In genomic region chr14:20327005-20327869, GRCh38 we compare ENCODE assay signal across 8 cellular contexts. TPM values are rescaled to one million over a fixed set of nuclear protein-coding genes. Genes with fewer than 3 reads are reported as not detected.
DNase-seq lines count a peak whose midpoint lies in the region; ATAC-seq, FAIRE-seq and TF ChIP-seq lines count a peak whose summit lies in the region.

No MANE protein-coding gene starts in this region.

- peaks cover 5 to 9% of the 10 kb centered on the region in 2 experiments for H4K20me1 ChIP-seq in H1 (replicated peaks in 1 of 2; ENCODE audit: control insufficient read depth in 1 of 2, insufficient read depth in 2 of 2, low read length in 2 of 2)

- no peaks in the 10 kb centered on the region for H3K9me3 Mint-ChIP-seq in mesothelial cell of epicardium

- no peaks in the 10 kb centered on the region for H3K79me1 ChIP-seq in H1 (ENCODE audit: low read depth, low read length)

- H2BK20ac ChIP-seq in H1 (ENCODE audit: low read length), result no peak overlapping the region

- peaks cover 20% of the 10 kb centered on the region for H3K4me1 Mint-ChIP-seq in mesothelial cell of epicardium

- POLR2A ChIA-PET in H1 (lab: Charles Lee; ENCODE audit: partially characterized antibody), result interaction anchor here (0.6 to 10.1 kb wide), 10 partner anchors 10 to 148 kb away, joined by 3 to 215 read pairs (median 7); partner anchors contain the start of genes APEX1, OSGEP, PARP2 and TTC5

- H3K27ac ChIP-seq in H1 (ENCODE audit: low read depth, low read length), result no peak overlapping the region

- peak in 2 of 3 experiments; percentile 20 to 62; a peak in 2 of 4 replicates for TF ChIP-seq CTCF in H1 (IDR thresholded peaks at IDR 0.05; ENCODE audit: control extremely low read depth in 1 of 3, insufficient read depth in 1 of 3, low read depth in 1 of 3, low read length in 3 of 3)
- peak; percentile 84 for TF ChIP-seq CTCF in mesothelial cell of epicardium (IDR thresholded peaks at IDR 0.05; ENCODE audit: unreplicated experiment)

- H3K27me3 Mint-ChIP-seq in mesothelial cell of epicardium (ENCODE audit: low read depth), result no peaks in the 10 kb centered on the region

- H4K5ac ChIP-seq in H1 (ENCODE audit: insufficient read length, low read depth, low read length), result no peak overlapping the region

- no peaks in the 10 kb centered on the region for H3K27me3 ChIP-seq in H1 (replicated peaks in 1 of 4; ENCODE audit: control insufficient read depth in 3 of 4, extremely low read depth in 1 of 4, insufficient read depth in 3 of 4, low read length in 3 of 4)

- H3K4ac ChIP-seq in H1 (replicated peaks; ENCODE audit: insufficient read length, low read depth, low read length), result no peak overlapping the region

- DNase-seq in COLO829 (ENCODE audit: low spot score) (peak; percentile 69), GM19239 (ENCODE audit: insufficient read length, low spot score) (peak; percentile 30), NCI-H1092 (lab: John Stamatoyannopoulos, UW) (peak; percentile 67), H1 (ENCODE audit: low read depth in 1 of 2, low spot score in 2 of 2) (no peak), mesothelial cell of epicardium (ENCODE audit: low spot score in 2 of 2, unreplicated experiment in 2 of 2) (no peak), GOT3 (lab: John Stamatoyannopoulos, UW) (no peak)
- DNase-seq in activated CD4-positive, alpha-beta T cell treated with anti-CD3 and anti-CD28 coated beads, Interleukin-2, amount 50 U/mL, for 48 hours, result no peak

- 89% methylated on average over 8 of the region's 8 CpGs; no CpG with 5 or more reads in 1 of the 2 experiments for WGBS in H1 (ENCODE audit: extremely low coverage in 1 of 2, insufficient coverage in 1 of 2, insufficient read length in 1 of 2, insufficient replicate concordance in 2 of 2, low coverage in 1 of 2, low lambda C conversion rate in 2 of 2, missing lambda C conversion rate in 1 of 2), 2 experiments

- H2BK120ac ChIP-seq in H1 (replicated peaks; ENCODE audit: low read depth, low read length), result no peak overlapping the region

- H3K4me3 Mint-ChIP-seq in mesothelial cell of epicardium, result no peak overlapping the region

- no peak overlapping the region for H2BK12ac ChIP-seq in H1 (ENCODE audit: low read depth, low read length)

- no peak overlapping the region for H3K4me3 ChIP-seq in H1 (ENCODE audit: extremely low read depth in 1 of 4, insufficient read depth in 2 of 4, low read depth in 3 of 4, low read length in 4 of 4)

- ATAC-seq in SK-N-SH treated with all-trans-retinoic acid at 6 μM for 48 hours, result peak; percentile 66

- H2BK15ac ChIP-seq in H1 (ENCODE audit: low read length), result no peak overlapping the region

- TF ChIP-seq EP300 in H1 (IDR thresholded peaks at IDR 0.05; ENCODE audit: borderline replicate concordance in 1 of 2, low read depth in 2 of 2, low read length in 2 of 2), result no peak

- peak overlapping the region; percentile 71 for H3K27ac Mint-ChIP-seq in mesothelial cell of epicardium

- peak in 1 of 2 experiments; percentile 37; a peak in 1 of 3 replicates for TF ChIP-seq POLR2A in H1 (IDR thresholded peaks at IDR 0.05; ENCODE audit: control extremely low read depth in 1 of 2, low read depth in 2 of 2, low read length in 2 of 2)

- CTCF ChIA-PET in H1 (lab: Charles Lee; ENCODE audit: partially characterized antibody), result interaction anchor here (0.7 to 2.5 kb wide), 21 partner anchors 10 to 286 kb away, joined by 3 to 25 read pairs (median 4); partner anchors contain the start of genes APEX1 and PARP2

- no peak overlapping the region for H3K14ac ChIP-seq in H1 (ENCODE audit: insufficient read length)

- no peaks in the 10 kb centered on the region for H3K9me3 ChIP-seq in H1 (ENCODE audit: insufficient read depth in 2 of 2, low read depth in 1 of 2, low read length in 1 of 2)

- peaks cover 15 to 56% (median 43%) of the 10 kb centered on the region in 4 experiments for H3K36me3 ChIP-seq in H1 (ENCODE audit: control insufficient read depth in 2 of 4, insufficient read depth in 4 of 4, low read length in 3 of 4)

- no peak overlapping the region for H3K18ac ChIP-seq in H1 (ENCODE audit: extremely low read depth, low read length)

- H3K9ac ChIP-seq in H1 (replicated peaks in 1 of 4; ENCODE audit: extremely low read depth in 1 of 4, low read depth in 3 of 4, low read length in 3 of 4), result no peak overlapping the region

- FAIRE-seq in GM19239 (lab: Jason Lieb, UNC), result peak; percentile 84
- peak; percentile 93 for FAIRE-seq in H1 (lab: Jason Lieb, UNC)

- H3K23me2 ChIP-seq in H1 (ENCODE audit: low read depth, low read length), result 0 out of 2 replicates have a peak, but pooled peaks cover 2% of the 10 kb centered on the region

- H3K36me3 Mint-ChIP-seq in mesothelial cell of epicardium, result peaks cover 17% of the 10 kb centered on the region

- H4K91ac ChIP-seq in H1 (replicated peaks; ENCODE audit: insufficient read length, low read length), result no peak overlapping the region

- H3K23ac ChIP-seq in H1 (ENCODE audit: insufficient read length), result no peak overlapping the region

- H3K79me2 ChIP-seq in H1 (ENCODE audit: control insufficient read depth in 1 of 2, insufficient read depth in 2 of 2, low read length in 2 of 2), result peaks cover 16 to 85% of the 10 kb centered on the region in 2 experiments; a peak in 3 of 4 replicates

- no peak overlapping the region for H3K4me2 ChIP-seq in H1 (ENCODE audit: insufficient read depth in 1 of 2, low read depth in 2 of 2, low read length in 2 of 2)

- no peak overlapping the region for H3K56ac ChIP-seq in H1 (replicated peaks; ENCODE audit: insufficient read length, low read depth, low read length)

- no peak overlapping the region for H4K8ac ChIP-seq in H1 (ENCODE audit: extremely low read depth, insufficient read depth, low read length)

- H2AK5ac ChIP-seq in H1 (ENCODE audit: low read depth, low read length), result no peak overlapping the region

- H2BK5ac ChIP-seq in H1 (ENCODE audit: low read depth, low read length), result no peak overlapping the region

- H3K4me1 ChIP-seq in H1 (replicated peaks in 1 of 4; ENCODE audit: control insufficient read depth in 3 of 4, insufficient read depth in 4 of 4, low read length in 3 of 4), result peaks cover 0 to 3% (median 0%) of the 10 kb centered on the region in 4 experiments; a peak in 3 of 7 replicates

- H2AFZ ChIP-seq in H1 (ENCODE audit: low read length), result no peak overlapping the region

- TF ChIP-seq RAD21 in H1 (IDR thresholded peaks at IDR 0.05 in 1 of 2, conservative IDR thresholded peaks at IDR 0.05 in 1 of 2; ENCODE audit: low read depth in 2 of 2, low read length in 2 of 2), result peak; percentile 53 to 57

TF ChIP-seq in SK-N-SH treated with all-trans-retinoic acid at 6 μM for 48 hours, 23 proteins besides CTCF, POLR2A, EP300 and RAD21 (continues in another document):
- TF ChIP-seq ZC3H10 (CRISPR knock-in tag; IDR thresholded peaks at IDR 0.05) (no peak), ZFP3 (CRISPR knock-in tag; IDR thresholded peaks at IDR 0.05) (no peak), ARNTL (CRISPR knock-in tag; IDR thresholded peaks at IDR 0.05; ENCODE audit: borderline replicate concordance, low read depth) (no peak)

TF ChIP-seq in H1, 55 proteins besides CTCF, POLR2A, EP300 and RAD21:
- no peak for TF ChIP-seq TAF1 (IDR thresholded peaks at IDR 0.05; ENCODE audit: low read depth, low read length)
- no peak for TF ChIP-seq RBBP5 (IDR thresholded peaks at IDR 0.05; ENCODE audit: borderline replicate concordance, low read depth, low read length)
- TF ChIP-seq JUND (IDR thresholded peaks at IDR 0.05; ENCODE audit: low read length), result no peak
- TF ChIP-seq CHD1 (IDR thresholded peaks at IDR 0.05; ENCODE audit: low read depth, low read length), result no peak
- TF ChIP-seq SAP30 (IDR thresholded peaks at IDR 0.05; ENCODE audit: insufficient read depth, insufficient replicate concordance, low read length), result no peak
TF ChIP-seq in H1: peak in this region for 0.

RNA-seq across cellular contexts. Expression of gene CCNB1IP1, which starts 5.8 kb away (rescaled TPM):
- total RNA-seq in H1 (2021; fragmentation: NEBNext Ultra II Directional; extraction: Animal tissue kit (Norgen Biotek cat#: 25700)), result 156 and 173 TPM in 2 replicates
- polyA plus RNA-seq in H1 (2011; rRNA removed), result 180 and 277 TPM in 2 replicates
- polyA plus RNA-seq in H1 (2011; cell fraction: cytosol; rRNA removed), result 237 TPM
- 78.5 TPM for polyA plus RNA-seq in H1 (2011; cell fraction: nucleus; rRNA removed)
- polyA plus RNA-seq in H1 (2012, experiment 1 of 2), result 150 to 356 TPM (median 172 TPM) in 4 replicates
- polyA plus RNA-seq in H1 (2012, experiment 2 of 2), result 61.9 TPM
- polyA plus RNA-seq in H1 (2013, experiment 1 of 2), result 174 TPM
- polyA plus RNA-seq in H1 (2013, experiment 2 of 2), result 170 TPM
- 213 and 223 TPM in 2 replicates for polyA minus RNA-seq in H1 (2011; rRNA and poly(A)+ RNA removed)
- polyA minus RNA-seq in H1 (2011; cell fraction: cytosol; rRNA and poly(A)+ RNA removed), result 99.5 TPM
- 119 TPM for polyA minus RNA-seq in H1 (2011; cell fraction: nucleus; rRNA and poly(A)+ RNA removed)
- 104 to 112 TPM (median 109 TPM) in 3 replicates for total RNA-seq in mesothelial cell of epicardium

RNA-seq across cellular contexts. Expression of gene PARP2, which starts 16.2 kb away (rescaled TPM):
- total RNA-seq in H1 (2021; fragmentation: NEBNext Ultra II Directional; extraction: Animal tissue kit (Norgen Biotek cat#: 25700)), result 41.7 and 42.9 TPM in 2 replicates
- polyA plus RNA-seq in H1 (2011; rRNA removed), result 14.8 and 27.7 TPM in 2 replicates
- 28.0 TPM for polyA plus RNA-seq in H1 (2011; cell fraction: cytosol; rRNA removed)
- 17.3 TPM for polyA plus RNA-seq in H1 (2011; cell fraction: nucleus; rRNA removed)
- 35.2 to 52.0 TPM (median 39.6 TPM) in 4 replicates for polyA plus RNA-seq in H1 (2012, experiment 1 of 2)
- 5.5 TPM for polyA plus RNA-seq in H1 (2012, experiment 2 of 2)
- 26.4 TPM for polyA plus RNA-seq in H1 (2013, experiment 1 of 2)
- 25.2 TPM for polyA plus RNA-seq in H1 (2013, experiment 2 of 2)
- polyA minus RNA-seq in H1 (2011; rRNA and poly(A)+ RNA removed), result 14.5 and 20.9 TPM in 2 replicates
- 11.4 TPM for polyA minus RNA-seq in H1 (2011; cell fraction: cytosol; rRNA and poly(A)+ RNA removed)
- 16.0 TPM for polyA minus RNA-seq in H1 (2011; cell fraction: nucleus; rRNA and poly(A)+ RNA removed)
- total RNA-seq in mesothelial cell of epicardium, result 35.1 to 40.9 TPM (median 38.6 TPM) in 3 replicates

RNA-seq across cellular contexts. Expression of gene TTC5, which starts 21.5 kb away (rescaled TPM):
- total RNA-seq in H1 (2021; fragmentation: NEBNext Ultra II Directional; extraction: Animal tissue kit (Norgen Biotek cat#: 25700)), result 18.0 and 20.7 TPM in 2 replicates
- 6.4 and 9.1 TPM in 2 replicates for polyA plus RNA-seq in H1 (2011; rRNA removed)
- 8.1 TPM for polyA plus RNA-seq in H1 (2011; cell fraction: cytosol; rRNA removed)
- 8.2 TPM for polyA plus RNA-seq in H1 (2011; cell fraction: nucleus; rRNA removed)
- 11.7 to 18.0 TPM (median 13.5 TPM) in 4 replicates for polyA plus RNA-seq in H1 (2012, experiment 1 of 2)
- polyA plus RNA-seq in H1 (2012, experiment 2 of 2), result 5.4 TPM
- 7.3 TPM for polyA plus RNA-seq in H1 (2013, experiment 1 of 2)
- 8.1 TPM for polyA plus RNA-seq in H1 (2013, experiment 2 of 2)
- polyA minus RNA-seq in H1 (2011; rRNA and poly(A)+ RNA removed), result 24.2 and 26.9 TPM in 2 replicates
- 12.9 TPM for polyA minus RNA-seq in H1 (2011; cell fraction: cytosol; rRNA and poly(A)+ RNA removed)
- 21.9 TPM for polyA minus RNA-seq in H1 (2011; cell fraction: nucleus; rRNA and poly(A)+ RNA removed)
- 29.4 to 30.8 TPM (median 30.0 TPM) in 3 replicates for total RNA-seq in mesothelial cell of epicardium

Comparison
In these comparisons a context has a peak if more than half of its experiments do, and no peak if none do; other contexts are left out.
1. DNase-seq: peak in COLO829 (single experiment), GM19239 (single experiment) and NCI-H1092 (single experiment); none in H1 (0 of 2), mesothelial cell of epicardium (0 of 2), GOT3 (single experiment) and activated CD4-positive, alpha-beta T cell treated with anti-CD3 and anti-CD28 coated beads, Interleukin-2, amount 50 U/mL, for 48 hours (0 of 2).